8 cellular contexts compared by ENCODE assay signal in genomic region chr2:231680284-231680991, GRCh38. TPM values are rescaled to one million over a fixed set of nuclear protein-coding genes. Genes with fewer than 3 reads are reported as not detected.
DNase-seq lines count a peak whose midpoint lies in the region; ATAC-seq and TF ChIP-seq lines count a peak whose summit lies in the region.

No MANE protein-coding gene starts in this region.

- H3K27ac Mint-ChIP-seq in activated naive CD8-positive, alpha-beta T cell treated with anti-CD3 and anti-CD28 coated beads for 36 hours, result no peak overlapping the region

- no peaks in the 10 kb centered on the region for H3K9me3 ChIP-seq in thyroid gland

- no peaks in the 10 kb centered on the region for H3K36me3 Mint-ChIP-seq in activated naive CD8-positive, alpha-beta T cell treated with anti-CD3 and anti-CD28 coated beads for 36 hours

- H3K4me1 Mint-ChIP-seq in activated naive CD8-positive, alpha-beta T cell treated with anti-CD3 and anti-CD28 coated beads for 36 hours, result peaks cover 3% of the 10 kb centered on the region

- no peaks in the 10 kb centered on the region for H3K27me3 ChIP-seq in kidney epithelial cell (ENCODE audit: control insufficient read depth, insufficient read depth, low read length)
- no peaks in the 10 kb centered on the region for H3K27me3 ChIP-seq in thyroid gland

- TF ChIP-seq CTCF in kidney epithelial cell (IDR thresholded peaks at IDR 0.05; ENCODE audit: insufficient read depth, low read length, poor library complexity, severe bottlenecking) (no peak), thyroid gland (IDR thresholded peaks at IDR 0.05) (no peak)

- intact Hi-C loops in thyroid gland (cut with DNase I), result no loop called here

- H3K27me3 Mint-ChIP-seq in activated naive CD8-positive, alpha-beta T cell treated with anti-CD3 and anti-CD28 coated beads for 36 hours, result peaks cover 33% of the 10 kb centered on the region

- H3K4me3 Mint-ChIP-seq in activated naive CD8-positive, alpha-beta T cell treated with anti-CD3 and anti-CD28 coated beads for 36 hours, result peak overlapping the region; percentile 14

- H3K4me3 ChIP-seq in kidney epithelial cell (ENCODE audit: low read depth, low read length) (peak overlapping the region; percentile 32), thyroid gland (replicated peaks in 1 of 3) (peak overlapping the region in 2 of 3 donors; percentile 19 to 50)

- H3K4me1 ChIP-seq in thyroid gland, result peaks cover 9 to 26% of the 10 kb centered on the region in 2 donors

- no peak for TF ChIP-seq POLR2A in thyroid gland (IDR thresholded peaks at IDR 0.05)

- peak overlapping the region; percentile 61 to 96 (median 91) for H3K27ac ChIP-seq in thyroid gland

- no peaks in the 10 kb centered on the region for H3K36me3 ChIP-seq in kidney epithelial cell (ENCODE audit: control insufficient read depth, insufficient read depth, low read length)
- no peaks in the 10 kb centered on the region for H3K36me3 ChIP-seq in thyroid gland

- ATAC-seq in HG03280 (IDR thresholded peaks at IDR 0.05; ENCODE audit: unreplicated experiment) (peak; percentile 6), HG03354 (IDR thresholded peaks at IDR 0.05; ENCODE audit: poor library complexity, severe bottlenecking, unreplicated experiment) (no peak), HG03175 (IDR thresholded peaks at IDR 0.05; ENCODE audit: unreplicated experiment) (no peak)

- 33 to 44% methylated on average over 26 to 35 of the region's 39 CpGs for WGBS in thyroid gland, 2 donors

- no peaks in the 10 kb centered on the region for H3K9me3 Mint-ChIP-seq in activated naive CD8-positive, alpha-beta T cell treated with anti-CD3 and anti-CD28 coated beads for 36 hours

- peak; percentile 89 for DNase-seq in DMS 273 (lab: John Stamatoyannopoulos, UW; ENCODE audit: unreplicated experiment)
- no peak for DNase-seq in activated naive CD8-positive, alpha-beta T cell treated with anti-CD3 and anti-CD28 coated beads for 36 hours
- DNase-seq in kidney epithelial cell (ENCODE audit: low read depth), result no peak
- DNase-seq in thyroid gland, result peak; percentile 46 to 50
- DNase-seq in mucosa of gallbladder (ENCODE audit: low spot score), result no peak

RNA-seq across cellular contexts. Expression of gene PTMA, which starts 27.9 kb away (rescaled TPM):
- 1,000 to 10,000 TPM; 2,595 to 2,627 TPM for total RNA-seq in activated naive CD8-positive, alpha-beta T cell treated with anti-CD3 and anti-CD28 coated beads for 36 hours
- total RNA-seq in kidney epithelial cell (757 and 913 TPM in 2 replicates), thyroid gland (1,000 to 10,000 TPM in 3 of 4 donors, 100 to 1,000 TPM in 1; 631 to 1,160 (median 1,099) TPM), mucosa of gallbladder (763 TPM)

Comparison
In these comparisons a context has a peak if more than half of its experiments do, and no peak if none do; other contexts are left out.
1. DNase-seq: peak in DMS 273 (single experiment) and thyroid gland (2 of 2); none in activated naive CD8-positive, alpha-beta T cell treated with anti-CD3 and anti-CD28 coated beads for 36 hours (single experiment), kidney epithelial cell (single experiment) and mucosa of gallbladder (single experiment).